ENCODE assay signal across 14 cellular contexts in the genomic region with DNA sequence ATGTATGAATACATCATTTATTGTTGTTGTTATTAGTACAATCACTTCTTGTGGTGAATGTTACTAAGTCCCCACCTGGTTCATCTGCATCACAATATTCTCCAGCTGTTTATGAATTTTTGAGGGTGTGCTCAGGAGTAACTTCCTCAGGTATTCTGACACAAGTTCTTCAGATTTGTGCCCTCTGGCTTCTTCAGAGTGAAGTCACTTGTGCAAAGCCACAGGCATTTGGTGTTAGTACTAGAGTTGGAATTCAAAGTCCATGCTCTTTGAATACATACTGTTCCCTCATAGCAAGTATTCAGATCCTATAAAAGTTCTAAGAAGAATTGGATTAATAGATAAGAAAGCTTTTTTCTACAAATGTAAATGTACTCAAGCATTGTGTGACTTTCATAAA.
"Had no signal": no experiment of that assay in that cellular context is flagged by ENCODE, and none has a peak within 500 bp of the region (broad histone marks: within the 10 kb centered on the region; RNA-seq: fewer than 3 reads in every experiment).

No MANE protein-coding gene starts in this region.

- H3K27ac ChIP-seq: prostate gland had no signal

- H3K4me1 ChIP-seq: prostate gland had no signal

- H3K36me3 ChIP-seq: prostate gland had no signal

- H3K9me3 ChIP-seq: prostate gland had no signal

- ATAC-seq: activated CD8-positive, alpha-beta memory T cell treated with anti-CD3 and anti-CD28 coated beads, Interleukin-2, amount 10 ng/mL, durations not matched to agents 7 days and 5 days; effector memory CD8-positive, alpha-beta T cell; left lobe of liver; sciatic nerve had no signal

- DNase-seq: activated CD4-positive, alpha-beta T cell treated with anti-CD3 and anti-CD28 coated beads for 1 hour; activated CD4-positive, alpha-beta T cell treated with anti-CD3 and anti-CD28 coated beads, Interleukin-2, amount 50 U/mL, for 48 hours; activated CD8-positive, alpha-beta memory T cell treated with anti-CD3 and anti-CD28 coated beads, Interleukin-2, amount 10 ng/mL, durations not matched to agents 7 days and 5 days; activated effector memory CD4-positive, alpha-beta T cell treated with anti-CD3 and anti-CD28 coated beads, Interleukin-2, amount 50 U/mL, for 16 hours; activated T-cell treated with anti-CD3 and anti-CD28 coated beads, Interleukin-2, amount 50 U/mL, for 4 hours; central memory CD4-positive, alpha-beta T cell; effector memory CD8-positive, alpha-beta T cell; glutamatergic neuron; occipital lobe; stimulated activated CD4-positive, alpha-beta T cell treated with anti-CD3 and anti-CD28 coated beads, Interleukin-4, amount 100 ng/mL, for 24 hours; T-helper 9 cell had no signal

- H3K4me3 ChIP-seq: prostate gland had no signal
